1 cellular context compared by ENCODE assay signal in the genomic region with DNA sequence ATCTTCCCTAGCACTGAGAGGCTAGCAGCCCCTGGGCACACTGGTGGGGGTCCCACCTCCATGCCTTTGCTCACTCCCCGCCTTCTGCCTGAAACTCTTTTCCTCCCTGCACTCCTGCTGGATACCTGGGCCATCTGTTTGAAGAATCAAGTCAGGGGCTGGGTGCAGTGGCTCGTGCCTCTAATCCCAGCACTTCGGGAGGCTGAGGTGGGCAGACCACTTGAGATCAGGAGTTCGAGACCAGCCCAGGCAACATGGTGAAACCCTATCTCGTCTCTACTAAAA.
TF ChIP-seq lines count a peak whose summit lies in the region.

No MANE protein-coding gene starts in this region.

TF ChIP-seq in WTC11, 78 proteins besides CTCF, POLR2A, EP300 and RAD21 (continued from another document):
- TF ChIP-seq, protein P1, sequence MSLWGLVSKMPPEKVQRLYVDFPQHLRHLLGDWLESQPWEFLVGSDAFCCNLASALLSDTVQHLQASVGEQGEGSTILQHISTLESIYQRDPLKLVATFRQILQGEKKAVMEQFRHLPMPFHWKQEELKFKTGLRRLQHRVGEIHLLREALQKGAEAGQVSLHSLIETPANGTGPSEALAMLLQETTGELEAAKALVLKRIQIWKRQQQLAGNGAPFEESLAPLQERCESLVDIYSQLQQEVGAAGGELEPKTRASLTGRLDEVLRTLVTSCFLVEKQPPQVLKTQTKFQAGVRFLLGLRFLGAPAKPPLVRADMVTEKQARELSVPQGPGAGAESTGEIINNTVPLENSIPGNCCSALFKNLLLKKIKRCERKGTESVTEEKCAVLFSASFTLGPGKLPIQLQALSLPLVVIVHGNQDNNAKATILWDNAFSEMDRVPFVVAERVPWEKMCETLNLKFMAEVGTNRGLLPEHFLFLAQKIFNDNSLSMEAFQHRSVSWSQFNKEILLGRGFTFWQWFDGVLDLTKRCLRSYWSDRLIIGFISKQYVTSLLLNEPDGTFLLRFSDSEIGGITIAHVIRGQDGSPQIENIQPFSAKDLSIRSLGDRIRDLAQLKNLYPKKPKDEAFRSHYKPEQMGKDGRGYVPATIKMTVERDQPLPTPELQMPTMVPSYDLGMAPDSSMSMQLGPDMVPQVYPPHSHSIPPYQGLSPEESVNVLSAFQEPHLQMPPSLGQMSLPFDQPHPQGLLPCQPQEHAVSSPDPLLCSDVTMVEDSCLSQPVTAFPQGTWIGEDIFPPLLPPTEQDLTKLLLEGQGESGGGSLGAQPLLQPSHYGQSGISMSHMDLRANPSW (CRISPR knock-in tag; conservative IDR thresholded peaks at IDR 0.05; ENCODE audit: low read depth) = no peak
- TF ChIP-seq, protein P2, sequence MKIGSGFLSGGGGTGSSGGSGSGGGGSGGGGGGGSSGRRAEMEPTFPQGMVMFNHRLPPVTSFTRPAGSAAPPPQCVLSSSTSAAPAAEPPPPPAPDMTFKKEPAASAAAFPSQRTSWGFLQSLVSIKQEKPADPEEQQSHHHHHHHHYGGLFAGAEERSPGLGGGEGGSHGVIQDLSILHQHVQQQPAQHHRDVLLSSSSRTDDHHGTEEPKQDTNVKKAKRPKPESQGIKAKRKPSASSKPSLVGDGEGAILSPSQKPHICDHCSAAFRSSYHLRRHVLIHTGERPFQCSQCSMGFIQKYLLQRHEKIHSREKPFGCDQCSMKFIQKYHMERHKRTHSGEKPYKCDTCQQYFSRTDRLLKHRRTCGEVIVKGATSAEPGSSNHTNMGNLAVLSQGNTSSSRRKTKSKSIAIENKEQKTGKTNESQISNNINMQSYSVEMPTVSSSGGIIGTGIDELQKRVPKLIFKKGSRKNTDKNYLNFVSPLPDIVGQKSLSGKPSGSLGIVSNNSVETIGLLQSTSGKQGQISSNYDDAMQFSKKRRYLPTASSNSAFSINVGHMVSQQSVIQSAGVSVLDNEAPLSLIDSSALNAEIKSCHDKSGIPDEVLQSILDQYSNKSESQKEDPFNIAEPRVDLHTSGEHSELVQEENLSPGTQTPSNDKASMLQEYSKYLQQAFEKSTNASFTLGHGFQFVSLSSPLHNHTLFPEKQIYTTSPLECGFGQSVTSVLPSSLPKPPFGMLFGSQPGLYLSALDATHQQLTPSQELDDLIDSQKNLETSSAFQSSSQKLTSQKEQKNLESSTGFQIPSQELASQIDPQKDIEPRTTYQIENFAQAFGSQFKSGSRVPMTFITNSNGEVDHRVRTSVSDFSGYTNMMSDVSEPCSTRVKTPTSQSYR (CRISPR knock-in tag; IDR thresholded peaks at IDR 0.05) = no peak
- no peak for TF ChIP-seq NFE2L1 (CRISPR knock-in tag; IDR thresholded peaks at IDR 0.05)
- TF ChIP-seq SP1 (CRISPR knock-in tag; conservative IDR thresholded peaks at IDR 0.05) = no peak
- TF ChIP-seq, protein P3, sequence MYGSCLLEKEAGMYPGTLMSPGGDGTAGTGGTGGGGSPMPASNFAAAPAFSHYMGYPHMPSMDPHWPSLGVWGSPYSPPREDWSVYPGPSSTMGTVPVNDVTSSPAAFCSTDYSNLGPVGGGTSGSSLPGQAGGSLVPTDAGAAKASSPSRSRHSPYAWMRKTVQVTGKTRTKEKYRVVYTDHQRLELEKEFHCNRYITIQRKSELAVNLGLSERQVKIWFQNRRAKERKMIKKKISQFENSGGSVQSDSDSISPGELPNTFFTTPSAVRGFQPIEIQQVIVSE (CRISPR knock-in tag; IDR thresholded peaks at IDR 0.05; ENCODE audit: borderline replicate concordance) = no peak
- TF ChIP-seq, protein P4, sequence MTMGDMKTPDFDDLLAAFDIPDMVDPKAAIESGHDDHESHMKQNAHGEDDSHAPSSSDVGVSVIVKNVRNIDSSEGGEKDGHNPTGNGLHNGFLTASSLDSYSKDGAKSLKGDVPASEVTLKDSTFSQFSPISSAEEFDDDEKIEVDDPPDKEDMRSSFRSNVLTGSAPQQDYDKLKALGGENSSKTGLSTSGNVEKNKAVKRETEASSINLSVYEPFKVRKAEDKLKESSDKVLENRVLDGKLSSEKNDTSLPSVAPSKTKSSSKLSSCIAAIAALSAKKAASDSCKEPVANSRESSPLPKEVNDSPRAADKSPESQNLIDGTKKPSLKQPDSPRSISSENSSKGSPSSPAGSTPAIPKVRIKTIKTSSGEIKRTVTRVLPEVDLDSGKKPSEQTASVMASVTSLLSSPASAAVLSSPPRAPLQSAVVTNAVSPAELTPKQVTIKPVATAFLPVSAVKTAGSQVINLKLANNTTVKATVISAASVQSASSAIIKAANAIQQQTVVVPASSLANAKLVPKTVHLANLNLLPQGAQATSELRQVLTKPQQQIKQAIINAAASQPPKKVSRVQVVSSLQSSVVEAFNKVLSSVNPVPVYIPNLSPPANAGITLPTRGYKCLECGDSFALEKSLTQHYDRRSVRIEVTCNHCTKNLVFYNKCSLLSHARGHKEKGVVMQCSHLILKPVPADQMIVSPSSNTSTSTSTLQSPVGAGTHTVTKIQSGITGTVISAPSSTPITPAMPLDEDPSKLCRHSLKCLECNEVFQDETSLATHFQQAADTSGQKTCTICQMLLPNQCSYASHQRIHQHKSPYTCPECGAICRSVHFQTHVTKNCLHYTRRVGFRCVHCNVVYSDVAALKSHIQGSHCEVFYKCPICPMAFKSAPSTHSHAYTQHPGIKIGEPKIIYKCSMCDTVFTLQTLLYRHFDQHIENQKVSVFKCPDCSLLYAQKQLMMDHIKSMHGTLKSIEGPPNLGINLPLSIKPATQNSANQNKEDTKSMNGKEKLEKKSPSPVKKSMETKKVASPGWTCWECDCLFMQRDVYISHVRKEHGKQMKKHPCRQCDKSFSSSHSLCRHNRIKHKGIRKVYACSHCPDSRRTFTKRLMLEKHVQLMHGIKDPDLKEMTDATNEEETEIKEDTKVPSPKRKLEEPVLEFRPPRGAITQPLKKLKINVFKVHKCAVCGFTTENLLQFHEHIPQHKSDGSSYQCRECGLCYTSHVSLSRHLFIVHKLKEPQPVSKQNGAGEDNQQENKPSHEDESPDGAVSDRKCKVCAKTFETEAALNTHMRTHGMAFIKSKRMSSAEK (CRISPR knock-in tag; IDR thresholded peaks at IDR 0.05; ENCODE audit: borderline replicate concordance) = no peak
- TF ChIP-seq, protein P5, sequence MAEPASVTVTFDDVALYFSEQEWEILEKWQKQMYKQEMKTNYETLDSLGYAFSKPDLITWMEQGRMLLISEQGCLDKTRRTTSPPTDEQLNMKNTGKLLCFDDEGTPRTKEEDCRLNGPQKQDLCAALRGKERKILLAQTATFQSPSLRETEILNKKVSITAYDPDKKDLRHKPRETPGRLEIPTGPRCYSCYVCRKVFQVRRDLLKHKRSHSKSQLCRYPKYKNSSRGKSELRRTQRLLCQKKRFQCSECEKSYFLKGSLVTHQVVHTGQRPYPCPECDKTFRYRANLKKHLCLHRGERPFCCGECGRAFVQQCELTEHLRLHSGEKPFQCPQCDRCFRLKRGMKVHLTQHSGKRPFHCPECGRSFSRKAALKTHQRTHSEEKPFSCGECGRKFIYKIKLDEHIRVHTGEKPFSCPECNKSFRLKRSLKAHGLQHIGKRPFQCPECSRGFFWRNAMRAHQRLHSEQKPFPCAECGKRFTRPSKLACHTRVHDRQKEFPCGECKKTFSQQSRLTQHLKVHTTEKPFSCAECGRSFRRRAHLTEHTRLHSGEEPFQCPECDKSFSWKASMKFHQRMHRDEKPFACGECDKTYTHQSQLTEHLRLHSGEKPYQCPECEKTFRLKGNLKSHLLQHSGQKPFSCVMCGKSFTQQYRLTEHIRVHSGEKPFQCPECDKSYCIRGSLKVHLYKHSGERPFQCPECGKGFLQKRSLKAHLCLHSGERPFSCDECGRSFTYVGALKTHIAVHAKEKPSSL (CRISPR knock-in tag; conservative IDR thresholded peaks at IDR 0.05) = no peak
- no peak for TF ChIP-seq ZNF671 (CRISPR knock-in tag; IDR thresholded peaks at IDR 0.05)
- TF ChIP-seq, protein P6, sequence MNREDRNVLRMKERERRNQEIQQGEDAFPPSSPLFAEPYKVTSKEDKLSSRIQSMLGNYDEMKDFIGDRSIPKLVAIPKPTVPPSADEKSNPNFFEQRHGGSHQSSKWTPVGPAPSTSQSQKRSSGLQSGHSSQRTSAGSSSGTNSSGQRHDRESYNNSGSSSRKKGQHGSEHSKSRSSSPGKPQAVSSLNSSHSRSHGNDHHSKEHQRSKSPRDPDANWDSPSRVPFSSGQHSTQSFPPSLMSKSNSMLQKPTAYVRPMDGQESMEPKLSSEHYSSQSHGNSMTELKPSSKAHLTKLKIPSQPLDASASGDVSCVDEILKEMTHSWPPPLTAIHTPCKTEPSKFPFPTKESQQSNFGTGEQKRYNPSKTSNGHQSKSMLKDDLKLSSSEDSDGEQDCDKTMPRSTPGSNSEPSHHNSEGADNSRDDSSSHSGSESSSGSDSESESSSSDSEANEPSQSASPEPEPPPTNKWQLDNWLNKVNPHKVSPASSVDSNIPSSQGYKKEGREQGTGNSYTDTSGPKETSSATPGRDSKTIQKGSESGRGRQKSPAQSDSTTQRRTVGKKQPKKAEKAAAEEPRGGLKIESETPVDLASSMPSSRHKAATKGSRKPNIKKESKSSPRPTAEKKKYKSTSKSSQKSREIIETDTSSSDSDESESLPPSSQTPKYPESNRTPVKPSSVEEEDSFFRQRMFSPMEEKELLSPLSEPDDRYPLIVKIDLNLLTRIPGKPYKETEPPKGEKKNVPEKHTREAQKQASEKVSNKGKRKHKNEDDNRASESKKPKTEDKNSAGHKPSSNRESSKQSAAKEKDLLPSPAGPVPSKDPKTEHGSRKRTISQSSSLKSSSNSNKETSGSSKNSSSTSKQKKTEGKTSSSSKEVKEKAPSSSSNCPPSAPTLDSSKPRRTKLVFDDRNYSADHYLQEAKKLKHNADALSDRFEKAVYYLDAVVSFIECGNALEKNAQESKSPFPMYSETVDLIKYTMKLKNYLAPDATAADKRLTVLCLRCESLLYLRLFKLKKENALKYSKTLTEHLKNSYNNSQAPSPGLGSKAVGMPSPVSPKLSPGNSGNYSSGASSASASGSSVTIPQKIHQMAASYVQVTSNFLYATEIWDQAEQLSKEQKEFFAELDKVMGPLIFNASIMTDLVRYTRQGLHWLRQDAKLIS (CRISPR knock-in tag; IDR thresholded peaks at IDR 0.05; ENCODE audit: borderline replicate concordance) = no peak
- no peak for TF ChIP-seq IRF2 (CRISPR knock-in tag; IDR thresholded peaks at IDR 0.05; ENCODE audit: borderline replicate concordance, low read depth)
- TF ChIP-seq SOX15 (CRISPR knock-in tag; IDR thresholded peaks at IDR 0.05) = no peak
- no peak for TF ChIP-seq GABPB1 (CRISPR knock-in tag; IDR thresholded peaks at IDR 0.05)
- no peak for TF ChIP-seq TEAD1 (CRISPR knock-in tag; IDR thresholded peaks at IDR 0.05)
- TF ChIP-seq, protein P7, sequence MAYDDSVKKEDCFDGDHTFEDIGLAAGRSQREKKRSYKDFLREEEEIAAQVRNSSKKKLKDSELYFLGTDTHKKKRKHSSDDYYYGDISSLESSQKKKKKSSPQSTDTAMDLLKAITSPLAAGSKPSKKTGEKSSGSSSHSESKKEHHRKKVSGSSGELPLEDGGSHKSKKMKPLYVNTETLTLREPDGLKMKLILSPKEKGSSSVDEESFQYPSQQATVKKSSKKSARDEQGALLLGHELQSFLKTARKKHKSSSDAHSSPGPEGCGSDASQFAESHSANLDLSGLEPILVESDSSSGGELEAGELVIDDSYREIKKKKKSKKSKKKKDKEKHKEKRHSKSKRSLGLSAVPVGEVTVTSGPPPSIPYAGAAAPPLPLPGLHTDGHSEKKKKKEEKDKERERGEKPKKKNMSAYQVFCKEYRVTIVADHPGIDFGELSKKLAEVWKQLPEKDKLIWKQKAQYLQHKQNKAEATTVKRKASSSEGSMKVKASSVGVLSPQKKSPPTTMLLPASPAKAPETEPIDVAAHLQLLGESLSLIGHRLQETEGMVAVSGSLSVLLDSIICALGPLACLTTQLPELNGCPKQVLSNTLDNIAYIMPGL (CRISPR knock-in tag; IDR thresholded peaks at IDR 0.05) = no peak
- no peak for TF ChIP-seq MYBL2 (CRISPR knock-in tag; IDR thresholded peaks at IDR 0.05)
